Comparison of ENCODE assay signal across 8 cellular contexts in the genomic region with DNA sequence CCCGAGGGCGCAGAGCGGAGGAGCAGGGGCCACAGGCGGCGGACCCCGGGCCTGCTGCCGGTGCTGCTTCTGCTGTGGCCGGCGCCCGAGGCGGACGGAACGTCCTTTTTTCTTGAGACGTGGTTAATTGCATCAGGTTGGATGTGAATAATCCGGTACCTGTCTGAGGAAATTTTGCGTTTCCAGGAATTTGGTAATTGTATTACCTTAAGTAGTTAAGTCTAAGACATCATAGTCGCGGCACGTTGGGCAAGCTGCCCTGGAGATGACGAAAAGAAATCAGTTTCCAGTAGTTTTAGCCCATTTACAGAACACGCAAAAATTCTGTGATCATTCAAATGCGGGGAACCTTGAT. TPM values are rescaled to one million over a fixed set of nuclear protein-coding genes. Genes with fewer than 3 reads are reported as not detected.
A peak's percentile ranks its signal among the peaks of the same experiment; 100 is the strongest.
DNase-seq lines count a peak whose midpoint lies in the region; ATAC-seq and TF ChIP-seq lines count a peak whose summit lies in the region.

No MANE protein-coding gene starts in this region.

- H3K27ac ChIP-seq in RWPE1: peak overlapping the region; percentile 91

- H3K36me3 Mint-ChIP-seq in progenitor cell of endocrine pancreas (ENCODE audit: insufficient read depth): no peaks in the 10 kb centered on the region

- H3K4me1 Mint-ChIP-seq in progenitor cell of endocrine pancreas (ENCODE audit: low read depth): peaks cover 23% of the 10 kb centered on the region

- POLR2A ChIA-PET in RWPE1 (lab: Yijun Ruan, JAX; ENCODE audit: low non-redundant PET): no interaction called here

- H3K9me3 Mint-ChIP-seq in progenitor cell of endocrine pancreas (ENCODE audit: low read depth): no peaks in the 10 kb centered on the region

- ATAC-seq in HG03025 (IDR thresholded peaks at IDR 0.05; ENCODE audit: low FRiP score, unreplicated experiment): no peak

- H3K4me3 ChIP-seq in GM12864 (ENCODE audit: low read depth, low read length): peak overlapping the region; percentile 99

- no peaks in the 10 kb centered on the region for H3K27me3 Mint-ChIP-seq in progenitor cell of endocrine pancreas

- DNase-seq in GM12864 (ENCODE audit: low read depth): no peak
- DNase-seq in RWPE1 (ENCODE audit: low spot score): no peak
- peak; percentile 55 for DNase-seq in fibroblast of peridontal ligament (ENCODE audit: extremely low read depth)
- no peak for DNase-seq in progenitor cell of endocrine pancreas (ENCODE audit: low spot score, unreplicated experiment)
- DNase-seq in COR-L47 (lab: John Stamatoyannopoulos, UW): no peak
- DNase-seq in islet precursor cell: no peak
- no peak for DNase-seq in HK-2 (ENCODE audit: unreplicated experiment)

- CTCF ChIA-PET in RWPE1 (lab: Yijun Ruan, JAX): interaction anchor here (0.7 kb wide), 1 partner anchor 443 kb away, joined by 3 read pairs; no protein-coding TSS in a partner anchor

- H3K4me3 Mint-ChIP-seq in progenitor cell of endocrine pancreas (ENCODE audit: low read depth): peak overlapping the region; percentile 85

- peak overlapping the region; percentile 89 for H3K27ac Mint-ChIP-seq in progenitor cell of endocrine pancreas

- no peak for TF ChIP-seq CTCF in GM12864 (IDR thresholded peaks at IDR 0.05; ENCODE audit: low read depth, low read length, missing control alignments)
- TF ChIP-seq CTCF in RWPE1 (conservative IDR thresholded peaks at IDR 0.05; ENCODE audit: low read depth): no peak
- no peak for TF ChIP-seq CTCF in progenitor cell of endocrine pancreas (IDR thresholded peaks at IDR 0.05; ENCODE audit: unreplicated experiment)

RNA-seq across cellular contexts. Expression of a gene that starts 0.8 kb away (rescaled TPM):
- 87.7 and 96.9 TPM in 2 replicates for total RNA-seq in progenitor cell of endocrine pancreas

RNA-seq across cellular contexts. Expression of a gene that starts 26.5 kb away (rescaled TPM):
- total RNA-seq in progenitor cell of endocrine pancreas: not detected in 2 replicates
